22 cellular contexts compared by ENCODE assay signal in the genomic region with DNA sequence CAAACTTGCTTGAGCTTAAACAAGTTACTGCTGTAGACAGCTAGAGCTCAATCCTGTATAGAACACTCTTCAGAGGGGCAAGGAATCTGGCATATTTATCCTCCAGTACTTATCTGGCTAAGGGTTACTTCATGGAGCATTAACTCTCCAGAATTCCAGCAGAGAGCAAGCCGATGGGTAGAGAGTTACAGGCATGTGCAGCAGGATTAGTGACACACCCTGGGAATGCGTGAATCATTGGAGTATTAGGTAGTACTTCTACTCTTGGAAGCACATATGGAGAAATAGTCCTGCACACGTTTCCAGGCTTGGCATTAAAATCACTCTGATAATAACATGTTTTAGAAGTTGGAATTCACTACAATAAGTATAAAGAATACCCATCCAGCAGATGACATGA. TPM values are rescaled to one million over a fixed set of nuclear protein-coding genes. Genes with fewer than 3 reads are reported as not detected.
"Had no signal": no experiment of that assay in that cellular context is flagged by ENCODE, and none has a peak within 500 bp of the region (broad histone marks: within the 10 kb centered on the region; RNA-seq: fewer than 3 reads in every experiment).

No MANE protein-coding gene starts in this region.

- DNase-seq: dorsolateral prefrontal cortex; effector CD8-positive, alpha-beta T cell; gastrocnemius medialis; heart right ventricle; immature natural killer cell; mucosa of descending colon; naive thymus-derived CD8-positive, alpha-beta T cell; posterior cingulate gyrus; right cardiac atrium; stimulated activated CD4-positive, alpha-beta T cell treated with anti-CD3 and anti-CD28 coated beads, Interleukin-2, amount 100 ng/mL, for 48 hours; stimulated activated naive CD4-positive, alpha-beta T cell treated with Interleukin-2 at 50 U/mL for 16 hours; thyroid gland had no signal

- ATAC-seq: gastrocnemius medialis; heart right ventricle; left lobe of liver; mucosa of descending colon; naive thymus-derived CD8-positive, alpha-beta T cell; right cardiac atrium had no signal

- H3K36me3 ChIP-seq: esophagus muscularis mucosa, gastrocnemius medialis, heart right ventricle, suprapubic skin, thyroid gland had no signal

- H3K27me3 ChIP-seq: esophagus muscularis mucosa, gastrocnemius medialis, heart right ventricle, suprapubic skin, thyroid gland had no signal

- H3K9me3 ChIP-seq: esophagus muscularis mucosa, gastrocnemius medialis, heart right ventricle, mucosa of descending colon, suprapubic skin, thyroid gland had no signal

- H3K4me3 ChIP-seq: coronary artery, dorsolateral prefrontal cortex, esophagus muscularis mucosa, gastrocnemius medialis, heart right ventricle, mucosa of descending colon, smooth muscle cell, suprapubic skin, thyroid gland had no signal

RNA-seq across cellular contexts. Expression of gene GRXCR1, which starts 35.4 kb away (rescaled TPM):
- total RNA-seq: chondrocyte; dorsolateral prefrontal cortex; esophagus muscularis mucosa; fibroblast of villous mesenchyme; gastrocnemius medialis; heart right ventricle; left lobe of liver; lower leg skin; mucosa of descending colon; naive thymus-derived CD8-positive, alpha-beta T cell; osteocyte; pulmonary artery endothelial cell; right cardiac atrium; smooth muscle cell; suprapubic skin; thyroid gland had no signal
